ENCODE assay signal across 8 cellular contexts in the genomic region with DNA sequence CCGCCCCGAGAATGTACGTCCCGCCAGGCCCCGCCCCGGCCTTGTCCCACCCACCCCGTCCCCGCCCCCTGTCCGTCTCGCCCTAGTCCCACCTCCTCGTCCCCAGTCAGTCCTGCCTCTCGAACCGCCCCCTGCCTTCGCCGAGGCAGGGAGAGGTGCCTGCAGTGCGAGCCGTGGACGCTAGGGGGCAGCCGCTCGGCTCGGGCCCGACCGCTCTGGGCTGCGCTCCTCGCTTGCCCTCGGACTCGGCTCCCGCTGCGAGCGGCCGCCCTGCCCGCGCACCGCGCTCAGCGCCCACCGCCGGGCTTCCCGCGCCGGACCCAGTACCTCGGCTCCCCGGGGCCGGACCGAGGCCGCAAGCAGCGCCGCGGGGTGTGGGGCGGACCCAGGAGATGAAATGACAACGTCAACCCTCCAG. TPM values are rescaled to one million over a fixed set of nuclear protein-coding genes. Genes with fewer than 3 reads are reported as not detected.
DNase-seq lines count a peak whose midpoint lies in the region; ATAC-seq and TF ChIP-seq lines count a peak whose summit lies in the region.

A gene (plus strand): TSS at position 236 of the 418 bp plus-strand sequence. CDS start 162 bp downstream, at position 398.

- DNase-seq in NCI-H1092 (lab: John Stamatoyannopoulos, UW): peak; percentile 94
- DNase-seq in activated naive CD4-positive, alpha-beta T cell treated with anti-CD3 and anti-CD28 coated beads, Interleukin-2, amount 50 U/mL, for 72 hours (ENCODE audit: low spot score in 2 of 2): peak; percentile 97 to 100
- DNase-seq in glomerular visceral epithelial cell (ENCODE audit: extremely low spot score): peak; percentile 96
- peak; percentile 100 for DNase-seq in osteocyte (ENCODE audit: extremely low spot score, unreplicated experiment)

- H3K27me3 ChIP-seq in thymus (ENCODE audit: control insufficient read depth, insufficient read depth): no peaks in the 10 kb centered on the region

- peaks cover 8% of the 10 kb centered on the region for H3K4me1 ChIP-seq in thymus (ENCODE audit: control insufficient read depth, insufficient read depth, low read length)

- WGBS in thymus: under 1% methylated on average over 51 of the region's 51 CpGs

- ATAC-seq in HG02610 (IDR thresholded peaks at IDR 0.05; ENCODE audit: unreplicated experiment): peak; percentile 94
- peak; percentile 95 for ATAC-seq in SK-N-SH treated with all-trans-retinoic acid at 6 μM for 48 hours
- peak; percentile 95 to 96 for ATAC-seq in activated naive CD4-positive, alpha-beta T cell treated with anti-CD3 and anti-CD28 coated beads, Interleukin-2, amount 50 U/mL, for 72 hours

- peak within 1 kb of the TSS; percentile 97 for H3K4me3 ChIP-seq in thymus (ENCODE audit: low read length)

- peak; percentile 1 for TF ChIP-seq CTCF in GM12801 (IDR thresholded peaks at IDR 0.05; ENCODE audit: extremely low read depth, insufficient read length)
- peak; percentile 90 for TF ChIP-seq CTCF in osteocyte (IDR thresholded peaks at IDR 0.05)

- H3K36me3 Mint-ChIP-seq in activated naive CD4-positive, alpha-beta T cell treated with anti-CD3 and anti-CD28 coated beads, Interleukin-2, amount 50 U/mL, for 72 hours: peaks cover 7% of the 10 kb centered on the region in 2 donors
- H3K36me3 Mint-ChIP-seq in osteocyte (ENCODE audit: unreplicated experiment): peaks cover 9% of the 10 kb centered on the region

- peak within 1 kb of the TSS; percentile 91 to 100 for H3K27ac Mint-ChIP-seq in activated naive CD4-positive, alpha-beta T cell treated with anti-CD3 and anti-CD28 coated beads, Interleukin-2, amount 50 U/mL, for 72 hours
- H3K27ac Mint-ChIP-seq in osteocyte (ENCODE audit: unreplicated experiment): peak within 1 kb of the TSS; percentile 95

- no peaks in the 10 kb centered on the region for H3K9me3 Mint-ChIP-seq in activated naive CD4-positive, alpha-beta T cell treated with anti-CD3 and anti-CD28 coated beads, Interleukin-2, amount 50 U/mL, for 72 hours
- no peaks in the 10 kb centered on the region for H3K9me3 Mint-ChIP-seq in osteocyte (ENCODE audit: unreplicated experiment)

- H3K27ac ChIP-seq in thymus (ENCODE audit: low read depth): peak within 1 kb of the TSS; percentile 89

- H3K4me3 Mint-ChIP-seq in osteocyte (ENCODE audit: unreplicated experiment): peak within 1 kb of the TSS; percentile 98

- H3K36me3 ChIP-seq in thymus (ENCODE audit: control insufficient read depth, insufficient read depth): peaks cover 25% of the 10 kb centered on the region

- H3K27me3 Mint-ChIP-seq in osteocyte (ENCODE audit: unreplicated experiment): no peaks in the 10 kb centered on the region

- peaks cover 23% of the 10 kb centered on the region for H3K4me1 Mint-ChIP-seq in osteocyte (ENCODE audit: unreplicated experiment)

- H3K9me3 ChIP-seq in thymus (ENCODE audit: control insufficient read depth): no peaks in the 10 kb centered on the region

TF ChIP-seq in SK-N-SH treated with all-trans-retinoic acid at 6 μM for 48 hours, 23 proteins besides CTCF, POLR2A, EP300 and RAD21:
- TF ChIP-seq TOX (CRISPR knock-in tag; IDR thresholded peaks at IDR 0.05; ENCODE audit: borderline replicate concordance) (no peak), ZFP30 (CRISPR knock-in tag; IDR thresholded peaks at IDR 0.05) (no peak), ZNF565 (CRISPR knock-in tag; conservative IDR thresholded peaks at IDR 0.05; ENCODE audit: low read depth) (no peak), ESRRG (CRISPR knock-in tag; IDR thresholded peaks at IDR 0.05) (no peak), ZNF8 (CRISPR knock-in tag; IDR thresholded peaks at IDR 0.05) (no peak), OSR1 (CRISPR knock-in tag; IDR thresholded peaks at IDR 0.05) (no peak), SNAI2 (CRISPR knock-in tag; IDR thresholded peaks at IDR 0.05) (no peak), PPARA (CRISPR knock-in tag; IDR thresholded peaks at IDR 0.05; ENCODE audit: borderline replicate concordance) (no peak), RARB (CRISPR knock-in tag; IDR thresholded peaks at IDR 0.05) (no peak), BACH2 (CRISPR knock-in tag; IDR thresholded peaks at IDR 0.05; ENCODE audit: borderline replicate concordance) (no peak), ARNTL (CRISPR knock-in tag; IDR thresholded peaks at IDR 0.05; ENCODE audit: borderline replicate concordance, low read depth) (no peak), ISL1 (CRISPR knock-in tag; IDR thresholded peaks at IDR 0.05) (no peak), TCF4 (CRISPR knock-in tag; IDR thresholded peaks at IDR 0.05; ENCODE audit: borderline replicate concordance) (no peak), GLIS3 (CRISPR knock-in tag; IDR thresholded peaks at IDR 0.05) (no peak), ZNF70 (CRISPR knock-in tag; IDR thresholded peaks at IDR 0.05) (no peak)
- TF ChIP-seq, protein P1, sequence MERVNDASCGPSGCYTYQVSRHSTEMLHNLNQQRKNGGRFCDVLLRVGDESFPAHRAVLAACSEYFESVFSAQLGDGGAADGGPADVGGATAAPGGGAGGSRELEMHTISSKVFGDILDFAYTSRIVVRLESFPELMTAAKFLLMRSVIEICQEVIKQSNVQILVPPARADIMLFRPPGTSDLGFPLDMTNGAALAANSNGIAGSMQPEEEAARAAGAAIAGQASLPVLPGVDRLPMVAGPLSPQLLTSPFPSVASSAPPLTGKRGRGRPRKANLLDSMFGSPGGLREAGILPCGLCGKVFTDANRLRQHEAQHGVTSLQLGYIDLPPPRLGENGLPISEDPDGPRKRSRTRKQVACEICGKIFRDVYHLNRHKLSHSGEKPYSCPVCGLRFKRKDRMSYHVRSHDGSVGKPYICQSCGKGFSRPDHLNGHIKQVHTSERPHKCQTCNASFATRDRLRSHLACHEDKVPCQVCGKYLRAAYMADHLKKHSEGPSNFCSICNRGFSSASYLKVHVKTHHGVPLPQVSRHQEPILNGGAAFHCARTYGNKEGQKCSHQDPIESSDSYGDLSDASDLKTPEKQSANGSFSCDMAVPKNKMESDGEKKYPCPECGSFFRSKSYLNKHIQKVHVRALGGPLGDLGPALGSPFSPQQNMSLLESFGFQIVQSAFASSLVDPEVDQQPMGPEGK (CRISPR knock-in tag; IDR thresholded peaks at IDR 0.05; ENCODE audit: borderline replicate concordance): no peak
- TF ChIP-seq, protein P2, sequence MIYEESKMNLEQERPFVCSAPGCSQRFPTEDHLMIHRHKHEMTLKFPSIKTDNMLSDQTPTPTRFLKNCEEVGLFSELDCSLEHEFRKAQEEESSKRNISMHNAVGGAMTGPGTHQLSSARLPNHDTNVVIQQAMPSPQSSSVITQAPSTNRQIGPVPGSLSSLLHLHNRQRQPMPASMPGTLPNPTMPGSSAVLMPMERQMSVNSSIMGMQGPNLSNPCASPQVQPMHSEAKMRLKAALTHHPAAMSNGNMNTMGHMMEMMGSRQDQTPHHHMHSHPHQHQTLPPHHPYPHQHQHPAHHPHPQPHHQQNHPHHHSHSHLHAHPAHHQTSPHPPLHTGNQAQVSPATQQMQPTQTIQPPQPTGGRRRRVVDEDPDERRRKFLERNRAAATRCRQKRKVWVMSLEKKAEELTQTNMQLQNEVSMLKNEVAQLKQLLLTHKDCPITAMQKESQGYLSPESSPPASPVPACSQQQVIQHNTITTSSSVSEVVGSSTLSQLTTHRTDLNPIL (CRISPR knock-in tag; IDR thresholded peaks at IDR 0.05; ENCODE audit: low read depth): no peak
- TF ChIP-seq, protein P3, sequence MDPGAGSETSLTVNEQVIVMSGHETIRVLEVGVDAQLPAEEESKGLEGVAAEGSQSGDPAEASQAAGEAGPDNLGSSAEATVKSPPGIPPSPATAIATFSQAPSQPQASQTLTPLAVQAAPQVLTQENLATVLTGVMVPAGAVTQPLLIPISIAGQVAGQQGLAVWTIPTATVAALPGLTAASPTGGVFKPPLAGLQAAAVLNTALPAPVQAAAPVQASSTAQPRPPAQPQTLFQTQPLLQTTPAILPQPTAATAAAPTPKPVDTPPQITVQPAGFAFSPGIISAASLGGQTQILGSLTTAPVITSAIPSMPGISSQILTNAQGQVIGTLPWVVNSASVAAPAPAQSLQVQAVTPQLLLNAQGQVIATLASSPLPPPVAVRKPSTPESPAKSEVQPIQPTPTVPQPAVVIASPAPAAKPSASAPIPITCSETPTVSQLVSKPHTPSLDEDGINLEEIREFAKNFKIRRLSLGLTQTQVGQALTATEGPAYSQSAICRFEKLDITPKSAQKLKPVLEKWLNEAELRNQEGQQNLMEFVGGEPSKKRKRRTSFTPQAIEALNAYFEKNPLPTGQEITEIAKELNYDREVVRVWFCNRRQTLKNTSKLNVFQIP (CRISPR knock-in tag; IDR thresholded peaks at IDR 0.05; ENCODE audit: borderline replicate concordance, low read depth): no peak
- TF ChIP-seq, protein P4, sequence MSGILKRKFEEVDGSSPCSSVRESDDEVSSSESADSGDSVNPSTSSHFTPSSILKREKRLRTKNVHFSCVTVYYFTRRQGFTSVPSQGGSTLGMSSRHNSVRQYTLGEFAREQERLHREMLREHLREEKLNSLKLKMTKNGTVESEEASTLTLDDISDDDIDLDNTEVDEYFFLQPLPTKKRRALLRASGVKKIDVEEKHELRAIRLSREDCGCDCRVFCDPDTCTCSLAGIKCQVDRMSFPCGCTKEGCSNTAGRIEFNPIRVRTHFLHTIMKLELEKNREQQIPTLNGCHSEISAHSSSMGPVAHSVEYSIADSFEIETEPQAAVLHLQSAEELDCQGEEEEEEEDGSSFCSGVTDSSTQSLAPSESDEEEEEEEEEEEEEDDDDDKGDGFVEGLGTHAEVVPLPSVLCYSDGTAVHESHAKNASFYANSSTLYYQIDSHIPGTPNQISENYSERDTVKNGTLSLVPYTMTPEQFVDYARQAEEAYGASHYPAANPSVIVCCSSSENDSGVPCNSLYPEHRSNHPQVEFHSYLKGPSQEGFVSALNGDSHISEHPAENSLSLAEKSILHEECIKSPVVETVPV (CRISPR knock-in tag; IDR thresholded peaks at IDR 0.05): no peak

RNA-seq across cellular contexts. Expression of the gene that starts here (rescaled TPM):
- total RNA-seq in activated naive CD4-positive, alpha-beta T cell treated with anti-CD3 and anti-CD28 coated beads, Interleukin-2, amount 50 U/mL, for 72 hours: 10 to 100 TPM; 23.1 to 29.1 TPM
- total RNA-seq in osteocyte: 33.6 and 34.7 TPM in 2 replicates
- 28.4 TPM for polyA plus RNA-seq in thymus

Comparison
In these comparisons a context has a peak if more than half of its experiments do, and no peak if none do; other contexts are left out.
1. Peak in every context shown above with its lines: DNase-seq, ATAC-seq, H3K4me3 ChIP-seq and H3K27ac ChIP-seq.